In the genomic region with DNA sequence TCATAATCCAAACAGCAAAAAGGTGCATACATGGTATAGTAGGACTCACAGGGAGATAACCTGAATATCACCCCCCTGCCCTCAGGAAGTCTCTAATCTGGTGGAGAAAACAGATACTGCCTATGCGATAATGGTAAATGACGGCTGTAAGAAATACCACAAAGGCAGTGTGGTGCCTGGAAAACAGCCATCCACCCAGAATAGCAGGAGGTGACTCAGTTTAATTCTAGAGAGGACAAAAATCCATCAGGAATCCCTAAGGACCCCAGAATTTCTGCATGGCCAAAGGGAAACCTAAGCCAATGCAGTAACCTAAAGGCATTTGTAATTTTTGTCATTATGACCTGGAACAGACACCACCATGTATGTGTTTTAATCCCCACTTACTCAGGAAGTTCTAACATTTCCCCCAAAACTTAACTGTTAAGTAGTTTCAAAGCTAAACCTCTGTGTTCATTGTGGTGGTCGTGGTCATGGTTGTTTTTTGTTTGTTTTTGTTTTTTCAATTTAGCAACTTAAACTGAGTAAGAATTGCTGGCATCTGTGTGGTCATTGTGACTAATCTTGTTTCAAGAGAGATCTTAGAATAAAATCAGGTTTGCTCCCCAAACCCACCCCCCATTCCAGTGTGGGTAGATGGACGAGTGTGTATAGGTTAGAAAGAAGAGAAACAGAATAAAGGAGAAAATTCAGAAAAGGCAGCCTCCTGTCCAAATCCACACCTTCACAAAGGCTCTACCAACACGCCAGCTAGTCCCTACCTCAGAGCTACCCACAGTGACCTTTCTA, we compare ENCODE assay signal across 24 cellular contexts.
A peak's percentile ranks its signal among the peaks of the same experiment; 100 is the strongest.
DNase-seq lines count a peak whose midpoint lies in the region; TF ChIP-seq lines count a peak whose summit lies in the region.
"Had no signal": no experiment of that assay in that cellular context is flagged by ENCODE, and none has a peak within 500 bp of the region (broad histone marks: within the 10 kb centered on the region; RNA-seq: fewer than 3 reads in every experiment).

No MANE protein-coding gene starts in this region.

- intact Hi-C loops in PC-9 (cut with micrococcal nuclease; ENCODE audit: unreplicated experiment), result no loop called here

- H2AFZ ChIP-seq in neural progenitor cell (replicated peaks) (no peak overlapping the region), PC-9 (no peak overlapping the region)

- no peaks in the 10 kb centered on the region for H3K27me3 Mint-ChIP-seq in neural progenitor cell (ENCODE audit: insufficient read depth, low read depth)
- H3K27me3 Mint-ChIP-seq: activated B cell treated with CpG ODN at 0.5 μM for 24 hours had no signal

- no peaks in the 10 kb centered on the region for H3K9me3 ChIP-seq in neural progenitor cell (ENCODE audit: low read depth)
- no peaks in the 10 kb centered on the region for H3K9me3 ChIP-seq in PC-9 (ENCODE audit: insufficient read depth, low read depth)
- H3K9me3 ChIP-seq: BLaER1 treated with 17β-estradiol and CSF1 and Interleukin-3, amounts not matched to agents 10 nM and 100 nM; Caco-2; esophagus squamous epithelium; prostate gland; SK-N-SH had no signal

- H3K4me2 ChIP-seq in neural progenitor cell, result no peak overlapping the region
- no peak overlapping the region for H3K4me2 ChIP-seq in PC-9
- H3K4me2 ChIP-seq: BLaER1 treated with 17β-estradiol and CSF1 and Interleukin-3, amounts not matched to agents 10 nM and 100 nM; SK-N-SH had no signal

- TF ChIP-seq CTCF in brain microvascular endothelial cell (IDR thresholded peaks at IDR 0.05; ENCODE audit: low read depth, low read length, missing control alignments) (no peak), neural progenitor cell (IDR thresholded peaks at IDR 0.05) (no peak), PC-9 (conservative IDR thresholded peaks at IDR 0.05) (no peak)

- no peaks in the 10 kb centered on the region for H3K27me3 ChIP-seq in brain microvascular endothelial cell (replicated peaks)
- H3K27me3 ChIP-seq in neural progenitor cell, result no peaks in the 10 kb centered on the region
- no peaks in the 10 kb centered on the region for H3K27me3 ChIP-seq in PC-9 (ENCODE audit: insufficient read depth, low read depth)
- H3K27me3 ChIP-seq: BLaER1 treated with 17β-estradiol and CSF1 and Interleukin-3, amounts not matched to agents 10 nM and 100 nM; cardiac muscle cell; esophagus squamous epithelium had no signal

- H3F3A ChIP-seq in neural progenitor cell (ENCODE audit: low read depth) (peaks cover 4% of the 10 kb centered on the region), PC-9 (ENCODE audit: insufficient read depth, low read depth) (no peaks in the 10 kb centered on the region)

- H3K27ac ChIP-seq in brain microvascular endothelial cell (no peak overlapping the region), neural progenitor cell (no peak overlapping the region), PC-9 (no peak overlapping the region)
- H3K27ac ChIP-seq: BLaER1 treated with 17β-estradiol and CSF1 and Interleukin-3, amounts not matched to agents 10 nM and 100 nM; cardiac muscle cell; esophagus squamous epithelium; prostate gland had no signal

- no peak overlapping the region for H3K4me3 Mint-ChIP-seq in neural progenitor cell
- H3K4me3 Mint-ChIP-seq: activated B cell treated with CpG ODN at 0.5 μM for 24 hours; activated naive CD8-positive, alpha-beta T cell treated with anti-CD3 and anti-CD28 coated beads, Interleukin-2, amount 50 U/mL, for 24 hours had no signal

- H3K36me3 Mint-ChIP-seq in neural progenitor cell, result peaks cover 20% of the 10 kb centered on the region

- in situ Hi-C loops in brain microvascular endothelial cell (cut with HindIII; ENCODE audit: low pct_ligation_motif_present, low sequenced_read_pairs), result no loop called here

- CTCF ChIA-PET in PC-9 (lab: Charles Lee), result no interaction called here

- POLR2A ChIA-PET in PC-9 (lab: Charles Lee; ENCODE audit: unreplicated experiment), result no interaction called here

- H3K9ac ChIP-seq in neural progenitor cell, result no peak overlapping the region
- H3K9ac ChIP-seq: BLaER1 treated with 17β-estradiol and CSF1 and Interleukin-3, amounts not matched to agents 10 nM and 100 nM; SK-N-SH had no signal

- no TSS peak for BruUV-seq in PC-9 (replicated peaks; lab: Mats Ljungman, UMichigan)

- H3K79me2 ChIP-seq in neural progenitor cell (ENCODE audit: low read depth) (no peaks in the 10 kb centered on the region), PC-9 (ENCODE audit: low read depth) (no peaks in the 10 kb centered on the region)

- peaks cover 13% of the 10 kb centered on the region for H3K9me3 Mint-ChIP-seq in neural progenitor cell
- H3K9me3 Mint-ChIP-seq: activated B cell treated with CpG ODN at 0.5 μM for 24 hours; activated naive CD8-positive, alpha-beta T cell treated with anti-CD3 and anti-CD28 coated beads, Interleukin-2, amount 50 U/mL, for 24 hours had no signal

- peak; percentile 6 for DNase-seq in EL
- DNase-seq in RPMI7951 (ENCODE audit: low read depth), result peak; percentile 28
- DNase-seq in brain microvascular endothelial cell, result peak; percentile 67
- no peak for DNase-seq in neural progenitor cell (ENCODE audit: low spot score)
- no peak for DNase-seq in NOMO-1 (lab: John Stamatoyannopoulos, UW; ENCODE audit: unreplicated experiment in 2 of 2)
- DNase-seq in PC-9, result no peak
- DNase-seq in cerebellar cortex (ENCODE audit: low spot score), result no peak
- DNase-seq: ACHN; activated B cell treated with CpG ODN at 0.5 μM for 24 hours; activated CD8-positive, alpha-beta memory T cell treated with anti-CD3 and anti-CD28 coated beads, Interleukin-2, amount 50 U/mL, for 4 hours; activated effector memory CD4-positive, alpha-beta T cell treated with anti-CD3 and anti-CD28 coated beads, Interleukin-2, amount 50 U/mL, for 16 hours; activated naive CD8-positive, alpha-beta T cell treated with anti-CD3 and anti-CD28 coated beads, Interleukin-2, amount 50 U/mL, for 24 hours; Caco-2; DMS79; esophagus squamous epithelium; NCI-H1105 treated with DMSO at 0.1 percent for 48 hours; NCI-H2029 treated with DMSO at 0.1 percent for 48 hours; NCI-H345; NCI-H774; SK-N-SH; stimulated activated CD4-positive, alpha-beta T cell treated with anti-CD3 and anti-CD28 coated beads, Interleukin-1b, Interleukin-23, amount 100 ng/mL, for 48 hours had no signal

- H3K4me3 ChIP-seq in brain microvascular endothelial cell (ENCODE audit: low read depth, low read length) (no peak overlapping the region), neural progenitor cell (no peak overlapping the region), PC-9 (no peak overlapping the region)
- H3K4me3 ChIP-seq: BLaER1 treated with 17β-estradiol and CSF1 and Interleukin-3, amounts not matched to agents 10 nM and 100 nM; cardiac muscle cell; esophagus squamous epithelium; prostate gland had no signal

- H3K36me3 ChIP-seq in brain microvascular endothelial cell (replicated peaks) (peaks cover 7% of the 10 kb centered on the region), neural progenitor cell (no peaks in the 10 kb centered on the region), PC-9 (ENCODE audit: low read depth) (no peaks in the 10 kb centered on the region)
- H3K36me3 ChIP-seq: cardiac muscle cell, prostate gland had no signal

- H3K4me1 ChIP-seq in neural progenitor cell (peaks cover 7% of the 10 kb centered on the region), PC-9 (replicated peaks; ENCODE audit: insufficient read depth) (no peaks in the 10 kb centered on the region)
- H3K4me1 ChIP-seq: BLaER1 treated with 17β-estradiol and CSF1 and Interleukin-3, amounts not matched to agents 10 nM and 100 nM; Caco-2; prostate gland had no signal

- peak overlapping the region; percentile 12 for H3K27ac Mint-ChIP-seq in neural progenitor cell
- H3K27ac Mint-ChIP-seq: activated B cell treated with CpG ODN at 0.5 μM for 24 hours; activated naive CD8-positive, alpha-beta T cell treated with anti-CD3 and anti-CD28 coated beads, Interleukin-2, amount 50 U/mL, for 24 hours had no signal

- H3K9me2 ChIP-seq in PC-9 (ENCODE audit: insufficient read depth), result no peaks in the 10 kb centered on the region
- H3K9me2 ChIP-seq: SK-N-SH had no signal

- H4K20me1 ChIP-seq in neural progenitor cell (ENCODE audit: low read depth) (no peaks in the 10 kb centered on the region), PC-9 (ENCODE audit: insufficient read depth) (no peaks in the 10 kb centered on the region)
- H4K20me1 ChIP-seq: BLaER1 treated with 17β-estradiol and CSF1 and Interleukin-3, amounts not matched to agents 10 nM and 100 nM had no signal

- peaks cover 25% of the 10 kb centered on the region for H3K4me1 Mint-ChIP-seq in neural progenitor cell
- H3K4me1 Mint-ChIP-seq: activated B cell treated with CpG ODN at 0.5 μM for 24 hours had no signal

Comparison
In these comparisons a context has a peak if more than half of its experiments do, and no peak if none do; other contexts are left out.
1. DNase-seq: peak in EL (single experiment), RPMI7951 (single experiment) and brain microvascular endothelial cell (single experiment); none in neural progenitor cell (single experiment), NOMO-1 (0 of 2), PC-9 (0 of 2) and cerebellar cortex (single experiment).